10 cellular contexts compared by ENCODE assay signal in the genomic region with DNA sequence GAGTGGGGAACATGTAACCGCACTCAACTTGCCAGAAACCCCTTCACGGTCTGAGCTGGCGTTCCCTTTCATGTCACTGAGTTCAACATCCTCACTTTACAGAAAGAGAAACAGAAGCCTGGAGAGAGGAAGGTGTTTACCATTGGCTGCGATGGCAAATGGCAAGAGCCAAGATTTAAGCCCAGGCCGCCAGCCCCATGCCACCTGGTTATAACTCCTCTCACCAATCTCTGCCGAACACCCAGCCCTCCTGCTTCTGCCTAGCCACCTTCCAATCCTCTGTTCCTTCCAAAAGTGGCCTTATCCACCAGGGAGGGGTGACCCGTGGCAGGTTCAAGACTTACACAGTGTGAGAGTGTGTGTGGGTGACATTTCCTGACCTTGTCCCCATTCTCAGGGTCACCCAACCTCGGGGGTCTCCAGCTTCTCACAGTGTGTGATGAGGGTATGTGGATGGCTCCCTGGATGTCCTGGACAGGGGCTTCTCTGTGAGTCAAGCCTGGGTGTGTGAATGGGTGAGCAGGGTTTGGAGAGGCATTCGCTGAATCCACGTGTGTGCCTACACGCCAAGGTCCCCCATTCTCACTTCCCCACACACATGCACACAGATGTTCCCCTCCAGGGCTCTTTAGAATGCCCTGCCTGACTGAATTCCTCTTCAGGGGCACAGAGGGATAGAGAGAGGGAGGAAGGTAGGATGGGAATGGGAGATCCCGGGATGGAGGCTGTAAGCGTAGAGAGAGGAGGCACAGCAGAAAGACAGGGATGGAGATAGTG. TPM values are rescaled to one million over a fixed set of nuclear protein-coding genes. Genes with fewer than 3 reads are reported as not detected.
DNase-seq lines count a peak whose midpoint lies in the region; ATAC-seq, FAIRE-seq and TF ChIP-seq lines count a peak whose summit lies in the region.
"Had no signal": no experiment of that assay in that cellular context is flagged by ENCODE, and none has a peak within 500 bp of the region (broad histone marks: within the 10 kb centered on the region; RNA-seq: fewer than 3 reads in every experiment).

No MANE protein-coding gene starts in this region.

- H3K27ac ChIP-seq in CD4-positive, CD25-positive, alpha-beta regulatory T cell (ENCODE audit: insufficient read depth, low read length, poor library complexity, severe bottlenecking): no peak overlapping the region
- no peak overlapping the region for H3K27ac ChIP-seq in naive thymus-derived CD4-positive, alpha-beta T cell (ENCODE audit: low read depth, low read length)
- no peak overlapping the region for H3K27ac ChIP-seq in tibial artery

- no peak for ATAC-seq in CD4-positive, CD25-positive, alpha-beta regulatory T cell (ENCODE audit: low read depth in 2 of 2)
- ATAC-seq in central memory CD8-positive, alpha-beta T cell (replicated peaks; ENCODE audit: extremely low read depth, poor library complexity, severe bottlenecking): no peak
- no peak for ATAC-seq in naive thymus-derived CD4-positive, alpha-beta T cell
- no peak for ATAC-seq in HG03196 (IDR thresholded peaks at IDR 0.05; ENCODE audit: unreplicated experiment)

- H3K36me3 Mint-ChIP-seq in CD4-positive, CD25-positive, alpha-beta regulatory T cell: no peaks in the 10 kb centered on the region
- peaks cover 6% of the 10 kb centered on the region for H3K36me3 Mint-ChIP-seq in central memory CD8-positive, alpha-beta T cell (ENCODE audit: insufficient read depth)
- H3K36me3 Mint-ChIP-seq in naive thymus-derived CD4-positive, alpha-beta T cell: no peaks in the 10 kb centered on the region

- no peak overlapping the region for H3K4me3 ChIP-seq in CD4-positive, CD25-positive, alpha-beta regulatory T cell (ENCODE audit: low read depth, low read length)
- H3K4me3 ChIP-seq in naive thymus-derived CD4-positive, alpha-beta T cell (ENCODE audit: low read length): no peak overlapping the region
- H3K4me3 ChIP-seq in tibial artery: no peak overlapping the region

- TF ChIP-seq CTCF in tibial artery (IDR thresholded peaks at IDR 0.05): no peak

- peaks cover 76% of the 10 kb centered on the region for H3K27me3 Mint-ChIP-seq in CD4-positive, CD25-positive, alpha-beta regulatory T cell
- H3K27me3 Mint-ChIP-seq in central memory CD8-positive, alpha-beta T cell: peaks cover 69% of the 10 kb centered on the region
- peaks cover 15 to 52% (median 32%) of the 10 kb centered on the region in 5 donors for H3K27me3 Mint-ChIP-seq in naive thymus-derived CD4-positive, alpha-beta T cell

- peaks cover 0 to 2% (median 0%) of the 10 kb centered on the region in 7 donors for H3K9me3 Mint-ChIP-seq in CD4-positive, CD25-positive, alpha-beta regulatory T cell
- no peaks in the 10 kb centered on the region for H3K9me3 Mint-ChIP-seq in central memory CD8-positive, alpha-beta T cell
- H3K9me3 Mint-ChIP-seq in naive thymus-derived CD4-positive, alpha-beta T cell: no peaks in the 10 kb centered on the region

- POLR2A ChIA-PET in naive thymus-derived CD4-positive, alpha-beta T cell (lab: Charles Lee): no interaction called here

- H3K27me3 ChIP-seq in CD4-positive, CD25-positive, alpha-beta regulatory T cell (ENCODE audit: control insufficient read depth, insufficient read depth, low read length): peaks cover 21% of the 10 kb centered on the region
- H3K27me3 ChIP-seq in naive thymus-derived CD4-positive, alpha-beta T cell (ENCODE audit: control insufficient read depth in 2 of 2, insufficient read depth in 2 of 2, low read length in 2 of 2): peaks cover 4 to 8% of the 10 kb centered on the region in 2 donors
- H3K27me3 ChIP-seq in tibial artery: peaks cover 0 to 67% of the 10 kb centered on the region in 2 donors
- H3K27me3 ChIP-seq: uterus had no signal

- H3K4me3 Mint-ChIP-seq in CD4-positive, CD25-positive, alpha-beta regulatory T cell: peak overlapping the region; percentile 64 to 88 (median 76)
- H3K4me3 Mint-ChIP-seq in central memory CD8-positive, alpha-beta T cell: peak overlapping the region; percentile 78
- peak overlapping the region; percentile 68 to 93 (median 82) for H3K4me3 Mint-ChIP-seq in naive thymus-derived CD4-positive, alpha-beta T cell

- H3K4me1 Mint-ChIP-seq in CD4-positive, CD25-positive, alpha-beta regulatory T cell: peaks cover 0 to 22% (median 9%) of the 10 kb centered on the region in 4 donors
- peaks cover 13% of the 10 kb centered on the region for H3K4me1 Mint-ChIP-seq in central memory CD8-positive, alpha-beta T cell
- peaks cover 12 to 28% (median 15%) of the 10 kb centered on the region in 7 donors for H3K4me1 Mint-ChIP-seq in naive thymus-derived CD4-positive, alpha-beta T cell

- no peak for DNase-seq in CD4-positive, CD25-positive, alpha-beta regulatory T cell
- no peak for DNase-seq in HTR-8/SVneo (ENCODE audit: insufficient read length, low spot score)
- DNase-seq in central memory CD8-positive, alpha-beta T cell (ENCODE audit: low spot score in 2 of 2): no peak
- no peak for DNase-seq in naive thymus-derived CD4-positive, alpha-beta T cell
- no peak for DNase-seq in NCI-H1436 treated with DMSO at 0.1 percent for 48 hours (lab: John Stamatoyannopoulos, UW)
- no peak for DNase-seq in effector CD4-positive, alpha-beta T cell
- no peak for DNase-seq in tibial artery
- DNase-seq: activated effector memory CD4-positive, alpha-beta T cell treated with anti-CD3 and anti-CD28 coated beads, Interleukin-2, amount 50 U/mL, for 16 hours; uterus had no signal

- CTCF ChIA-PET in naive thymus-derived CD4-positive, alpha-beta T cell (lab: Charles Lee): no interaction called here

- no peak overlapping the region for H3K27ac Mint-ChIP-seq in CD4-positive, CD25-positive, alpha-beta regulatory T cell
- no peak overlapping the region for H3K27ac Mint-ChIP-seq in central memory CD8-positive, alpha-beta T cell (ENCODE audit: low read depth)
- H3K27ac Mint-ChIP-seq in naive thymus-derived CD4-positive, alpha-beta T cell: peak overlapping the region in 5 of 9 donors; percentile 1 to 68 (median 33)

- peaks cover 9% of the 10 kb centered on the region for H3K4me1 ChIP-seq in CD4-positive, CD25-positive, alpha-beta regulatory T cell (ENCODE audit: control insufficient read depth, insufficient read depth, low read length, poor library complexity, severe bottlenecking)
- peaks cover 0 to 6% of the 10 kb centered on the region in 2 donors for H3K4me1 ChIP-seq in naive thymus-derived CD4-positive, alpha-beta T cell (ENCODE audit: control insufficient read depth in 2 of 2, insufficient read depth in 2 of 2, low read length in 2 of 2)
- H3K4me1 ChIP-seq in tibial artery: peaks cover 0 to 16% (median 11%) of the 10 kb centered on the region in 4 donors

- FAIRE-seq in HTR-8/SVneo (lab: Jason Lieb, UNC): peak; percentile 52

- H3K36me3 ChIP-seq in CD4-positive, CD25-positive, alpha-beta regulatory T cell (ENCODE audit: control insufficient read depth, insufficient read depth, low read length): no peaks in the 10 kb centered on the region
- no peaks in the 10 kb centered on the region for H3K36me3 ChIP-seq in naive thymus-derived CD4-positive, alpha-beta T cell (ENCODE audit: control insufficient read depth in 2 of 3, insufficient read depth in 3 of 3, low read length in 3 of 3)
- no peaks in the 10 kb centered on the region for H3K36me3 ChIP-seq in tibial artery
- H3K36me3 ChIP-seq: uterus had no signal

- H3K9me3 ChIP-seq in CD4-positive, CD25-positive, alpha-beta regulatory T cell (ENCODE audit: control insufficient read depth in 2 of 2, low read length in 2 of 2): no peaks in the 10 kb centered on the region
- H3K9me3 ChIP-seq in naive thymus-derived CD4-positive, alpha-beta T cell (ENCODE audit: control insufficient read depth in 2 of 3, low read length in 3 of 3): no peaks in the 10 kb centered on the region
- no peaks in the 10 kb centered on the region for H3K9me3 ChIP-seq in tibial artery
- H3K9me3 ChIP-seq: uterus had no signal

- intact Hi-C loops in naive thymus-derived CD4-positive, alpha-beta T cell (cut with micrococcal nuclease): no loop called here
- intact Hi-C loops in tibial artery (cut with DNase I; ENCODE audit: low total_unique reads): no loop called here

RNA-seq across cellular contexts. Expression of gene CADM4, which starts 1.2 kb away (rescaled TPM):
- 0.30 TPM for total RNA-seq in CD4-positive, CD25-positive, alpha-beta regulatory T cell
- not detected for polyA plus RNA-seq in CD4-positive, CD25-positive, alpha-beta regulatory T cell
- under 1 TPM; 0.35 to 0.97 (median 0.51) TPM for total RNA-seq in naive thymus-derived CD4-positive, alpha-beta T cell
- 1 to 10 TPM in 1 of 2 donors, under 1 TPM in 1; 0.34 to 2.0 TPM for polyA plus RNA-seq in naive thymus-derived CD4-positive, alpha-beta T cell

RNA-seq across cellular contexts. Expression of gene ZNF428, which starts 19.0 kb away (rescaled TPM):
- total RNA-seq in CD4-positive, CD25-positive, alpha-beta regulatory T cell: 26.6 TPM
- 10 to 100 TPM; 12.6 to 14.6 (median 13.7) TPM for polyA plus RNA-seq in CD4-positive, CD25-positive, alpha-beta regulatory T cell
- total RNA-seq in naive thymus-derived CD4-positive, alpha-beta T cell: 10 to 100 TPM; 21.7 to 29.1 (median 25.9) TPM
- polyA plus RNA-seq in naive thymus-derived CD4-positive, alpha-beta T cell: 10 to 100 TPM; 13.1 to 16.1 TPM

RNA-seq across cellular contexts. Expression of gene SRRM5, which starts 26.5 kb away (rescaled TPM):
- total RNA-seq in CD4-positive, CD25-positive, alpha-beta regulatory T cell: 0.64 TPM
- polyA plus RNA-seq in CD4-positive, CD25-positive, alpha-beta regulatory T cell: 1 to 10 TPM in 1 of 4 donors, under 1 TPM in 3; 0.42 to 1.1 (median 0.63) TPM
- total RNA-seq in naive thymus-derived CD4-positive, alpha-beta T cell: 1 to 10 TPM in 3 of 5 experiments, under 1 TPM in 2; 0.56 to 1.7 (median 1.1) TPM
- polyA plus RNA-seq in naive thymus-derived CD4-positive, alpha-beta T cell: 1 to 10 TPM in 1 of 2 donors, under 1 TPM in 1; 0.97 to 1.3 TPM

RNA-seq across cellular contexts. Expression of gene PLAUR, which starts 31.6 kb away (rescaled TPM):
- total RNA-seq in CD4-positive, CD25-positive, alpha-beta regulatory T cell: 5.9 TPM
- 1 to 10 TPM in 1 of 4 donors, under 1 TPM in 2, not detected in 1; 0.58 to 2.6 (median 0.59) TPM for polyA plus RNA-seq in CD4-positive, CD25-positive, alpha-beta regulatory T cell
- total RNA-seq in naive thymus-derived CD4-positive, alpha-beta T cell: 100 to 1,000 TPM in 1 of 5 experiments, 10 to 100 TPM in 2, 1 to 10 TPM in 2; 3.2 to 358 (median 14.4) TPM
- 1 to 10 TPM in 1 of 2 donors, under 1 TPM in 1; 0.77 to 3.2 TPM for polyA plus RNA-seq in naive thymus-derived CD4-positive, alpha-beta T cell

RNA-seq across cellular contexts. Expression of gene ZNF576, which starts 42.0 kb away (rescaled TPM):
- 8.7 TPM for total RNA-seq in CD4-positive, CD25-positive, alpha-beta regulatory T cell
- 10 to 100 TPM in 2 of 4 donors, 1 to 10 TPM in 2; 5.5 to 11.0 (median 9.9) TPM for polyA plus RNA-seq in CD4-positive, CD25-positive, alpha-beta regulatory T cell
- total RNA-seq in naive thymus-derived CD4-positive, alpha-beta T cell: 10 to 100 TPM in 4 of 5 experiments, 1 to 10 TPM in 1; 9.4 to 20.6 (median 19.5) TPM
- 10 to 100 TPM in 1 of 2 donors, 1 to 10 TPM in 1; 8.6 to 15.7 TPM for polyA plus RNA-seq in naive thymus-derived CD4-positive, alpha-beta T cell

Comparison
In these comparisons a context has a peak if more than half of its experiments do, and no peak if none do; other contexts are left out.
1. H3K27ac Mint-ChIP-seq: peak in naive thymus-derived CD4-positive, alpha-beta T cell (5 of 9); none in CD4-positive, CD25-positive, alpha-beta regulatory T cell (0 of 3) and central memory CD8-positive, alpha-beta T cell (single experiment).
2. Peak in every context shown above with its lines, with median percentiles within 50 percentile points of each other: H3K4me3 Mint-ChIP-seq.